ENCODE assay signal across 1 cellular context in genomic region chr19:58543826-58544590, GRCh38.
TF ChIP-seq lines count a peak whose summit lies in the region.

TSS of gene TRIM28 (plus strand) at chr19:58544064. CDS start at chr19:58544758, 694 bp downstream.

TF ChIP-seq in HepG2, 621 proteins besides CTCF, POLR2A, EP300 and RAD21 (continued from another document and continues in another):
- TF ChIP-seq, protein P1, sequence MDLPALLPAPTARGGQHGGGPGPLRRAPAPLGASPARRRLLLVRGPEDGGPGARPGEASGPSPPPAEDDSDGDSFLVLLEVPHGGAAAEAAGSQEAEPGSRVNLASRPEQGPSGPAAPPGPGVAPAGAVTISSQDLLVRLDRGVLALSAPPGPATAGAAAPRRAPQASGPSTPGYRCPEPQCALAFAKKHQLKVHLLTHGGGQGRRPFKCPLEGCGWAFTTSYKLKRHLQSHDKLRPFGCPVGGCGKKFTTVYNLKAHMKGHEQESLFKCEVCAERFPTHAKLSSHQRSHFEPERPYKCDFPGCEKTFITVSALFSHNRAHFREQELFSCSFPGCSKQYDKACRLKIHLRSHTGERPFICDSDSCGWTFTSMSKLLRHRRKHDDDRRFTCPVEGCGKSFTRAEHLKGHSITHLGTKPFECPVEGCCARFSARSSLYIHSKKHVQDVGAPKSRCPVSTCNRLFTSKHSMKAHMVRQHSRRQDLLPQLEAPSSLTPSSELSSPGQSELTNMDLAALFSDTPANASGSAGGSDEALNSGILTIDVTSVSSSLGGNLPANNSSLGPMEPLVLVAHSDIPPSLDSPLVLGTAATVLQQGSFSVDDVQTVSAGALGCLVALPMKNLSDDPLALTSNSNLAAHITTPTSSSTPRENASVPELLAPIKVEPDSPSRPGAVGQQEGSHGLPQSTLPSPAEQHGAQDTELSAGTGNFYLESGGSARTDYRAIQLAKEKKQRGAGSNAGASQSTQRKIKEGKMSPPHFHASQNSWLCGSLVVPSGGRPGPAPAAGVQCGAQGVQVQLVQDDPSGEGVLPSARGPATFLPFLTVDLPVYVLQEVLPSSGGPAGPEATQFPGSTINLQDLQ (CRISPR knock-in tag; IDR thresholded peaks at IDR 0.05): peak; percentile 41; the same call in 1 of the 2 replicates
- TF ChIP-seq, protein P2, sequence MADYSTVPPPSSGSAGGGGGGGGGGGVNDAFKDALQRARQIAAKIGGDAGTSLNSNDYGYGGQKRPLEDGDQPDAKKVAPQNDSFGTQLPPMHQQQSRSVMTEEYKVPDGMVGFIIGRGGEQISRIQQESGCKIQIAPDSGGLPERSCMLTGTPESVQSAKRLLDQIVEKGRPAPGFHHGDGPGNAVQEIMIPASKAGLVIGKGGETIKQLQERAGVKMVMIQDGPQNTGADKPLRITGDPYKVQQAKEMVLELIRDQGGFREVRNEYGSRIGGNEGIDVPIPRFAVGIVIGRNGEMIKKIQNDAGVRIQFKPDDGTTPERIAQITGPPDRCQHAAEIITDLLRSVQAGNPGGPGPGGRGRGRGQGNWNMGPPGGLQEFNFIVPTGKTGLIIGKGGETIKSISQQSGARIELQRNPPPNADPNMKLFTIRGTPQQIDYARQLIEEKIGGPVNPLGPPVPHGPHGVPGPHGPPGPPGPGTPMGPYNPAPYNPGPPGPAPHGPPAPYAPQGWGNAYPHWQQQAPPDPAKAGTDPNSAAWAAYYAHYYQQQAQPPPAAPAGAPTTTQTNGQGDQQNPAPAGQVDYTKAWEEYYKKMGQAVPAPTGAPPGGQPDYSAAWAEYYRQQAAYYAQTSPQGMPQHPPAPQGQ (CRISPR knock-in tag; IDR thresholded peaks at IDR 0.05; ENCODE audit: borderline replicate concordance): no peak
- TF ChIP-seq GMEB1 (CRISPR knock-in tag; IDR thresholded peaks at IDR 0.05; ENCODE audit: borderline replicate concordance) (peak; percentile 71; the same call in 1 of the 2 replicates), ZNF280B (CRISPR knock-in tag; IDR thresholded peaks at IDR 0.05; ENCODE audit: borderline replicate concordance) (no peak), HNRNPUL1 (IDR thresholded peaks at IDR 0.05; ENCODE audit: low read depth, low read length) (no peak), SP140L (CRISPR knock-in tag; IDR thresholded peaks at IDR 0.05; ENCODE audit: borderline replicate concordance) (no peak), THAP11 (CRISPR knock-in tag; IDR thresholded peaks at IDR 0.05) (peak; percentile 81), ZNF574 (CRISPR knock-in tag; IDR thresholded peaks at IDR 0.05) (peak; percentile 65), TOPORS (CRISPR knock-in tag; IDR thresholded peaks at IDR 0.05) (no peak), ZNF564 (CRISPR knock-in tag; IDR thresholded peaks at IDR 0.05) (no peak), HNRNPLL (IDR thresholded peaks at IDR 0.05; ENCODE audit: low read depth, low read length, poor library complexity, severe bottlenecking) (peak; percentile 89), ZNF407 (CRISPR knock-in tag; IDR thresholded peaks at IDR 0.05; ENCODE audit: not compliant biosample characterization) (no peak), ZNF510 (CRISPR knock-in tag; IDR thresholded peaks at IDR 0.05; ENCODE audit: low read depth) (0 out of 2 replicates have a peak, but pooled peaks have one; percentile 50), TARDBP (CRISPR knock-in tag; IDR thresholded peaks at IDR 0.05) (0 out of 2 replicates have a peak, but pooled peaks have one; percentile 43), ZNF431 (CRISPR knock-in tag; IDR thresholded peaks at IDR 0.05; ENCODE audit: borderline replicate concordance, low read depth) (peak; percentile 34; the same call in 1 of the 2 replicates), KDM6A (CRISPR knock-in tag; IDR thresholded peaks at IDR 0.05; ENCODE audit: low read depth) (no peak), HNF4A (CRISPR knock-in tag; IDR thresholded peaks at IDR 0.05) (no peak), SAFB2 (CRISPR knock-in tag; IDR thresholded peaks at IDR 0.05; ENCODE audit: borderline replicate concordance, low read depth) (no peak), ZBTB7B (CRISPR knock-in tag; IDR thresholded peaks at IDR 0.05) (0 out of 2 replicates have a peak, but pooled peaks have one; percentile 15), CREB1 (IDR thresholded peaks at IDR 0.05) (peak; percentile 99), CREB1 (CRISPR knock-in tag; IDR thresholded peaks at IDR 0.05) (peak; percentile 94), ZNF317 (CRISPR knock-in tag; IDR thresholded peaks at IDR 0.05) (no peak), ZNF7 (CRISPR knock-in tag; IDR thresholded peaks at IDR 0.05) (peak; percentile 60; the same call in 1 of the 2 replicates), HOXA3 (CRISPR knock-in tag; IDR thresholded peaks at IDR 0.05) (peak; percentile 92), NR2F1 (CRISPR knock-in tag; IDR thresholded peaks at IDR 0.05) (no peak), NFRKB (IDR thresholded peaks at IDR 0.05) (no peak), ZNF749 (CRISPR knock-in tag; IDR thresholded peaks at IDR 0.05; ENCODE audit: borderline replicate concordance) (peak; percentile 46; the same call in 1 of the 2 replicates), KDM4B (CRISPR knock-in tag; IDR thresholded peaks at IDR 0.05) (no peak; the same call in 1 of the 2 replicates), ZKSCAN1 (IDR thresholded peaks at IDR 0.05; ENCODE audit: low read length) (no peak), CREBL2 (CRISPR knock-in tag; IDR thresholded peaks at IDR 0.05; ENCODE audit: borderline replicate concordance) (no peak), DR1 (CRISPR knock-in tag; IDR thresholded peaks at IDR 0.05) (peak; percentile 92)
- TF ChIP-seq, protein P3, sequence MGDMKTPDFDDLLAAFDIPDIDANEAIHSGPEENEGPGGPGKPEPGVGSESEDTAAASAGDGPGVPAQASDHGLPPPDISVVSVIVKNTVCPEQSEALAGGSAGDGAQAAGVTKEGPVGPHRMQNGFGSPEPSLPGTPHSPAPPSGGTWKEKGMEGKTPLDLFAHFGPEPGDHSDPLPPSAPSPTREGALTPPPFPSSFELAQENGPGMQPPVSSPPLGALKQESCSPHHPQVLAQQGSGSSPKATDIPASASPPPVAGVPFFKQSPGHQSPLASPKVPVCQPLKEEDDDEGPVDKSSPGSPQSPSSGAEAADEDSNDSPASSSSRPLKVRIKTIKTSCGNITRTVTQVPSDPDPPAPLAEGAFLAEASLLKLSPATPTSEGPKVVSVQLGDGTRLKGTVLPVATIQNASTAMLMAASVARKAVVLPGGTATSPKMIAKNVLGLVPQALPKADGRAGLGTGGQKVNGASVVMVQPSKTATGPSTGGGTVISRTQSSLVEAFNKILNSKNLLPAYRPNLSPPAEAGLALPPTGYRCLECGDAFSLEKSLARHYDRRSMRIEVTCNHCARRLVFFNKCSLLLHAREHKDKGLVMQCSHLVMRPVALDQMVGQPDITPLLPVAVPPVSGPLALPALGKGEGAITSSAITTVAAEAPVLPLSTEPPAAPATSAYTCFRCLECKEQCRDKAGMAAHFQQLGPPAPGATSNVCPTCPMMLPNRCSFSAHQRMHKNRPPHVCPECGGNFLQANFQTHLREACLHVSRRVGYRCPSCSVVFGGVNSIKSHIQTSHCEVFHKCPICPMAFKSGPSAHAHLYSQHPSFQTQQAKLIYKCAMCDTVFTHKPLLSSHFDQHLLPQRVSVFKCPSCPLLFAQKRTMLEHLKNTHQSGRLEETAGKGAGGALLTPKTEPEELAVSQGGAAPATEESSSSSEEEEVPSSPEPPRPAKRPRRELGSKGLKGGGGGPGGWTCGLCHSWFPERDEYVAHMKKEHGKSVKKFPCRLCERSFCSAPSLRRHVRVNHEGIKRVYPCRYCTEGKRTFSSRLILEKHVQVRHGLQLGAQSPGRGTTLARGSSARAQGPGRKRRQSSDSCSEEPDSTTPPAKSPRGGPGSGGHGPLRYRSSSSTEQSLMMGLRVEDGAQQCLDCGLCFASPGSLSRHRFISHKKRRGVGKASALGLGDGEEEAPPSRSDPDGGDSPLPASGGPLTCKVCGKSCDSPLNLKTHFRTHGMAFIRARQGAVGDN (CRISPR knock-in tag; IDR thresholded peaks at IDR 0.05): peak; percentile 71
